In genomic region chr16:18782697-18783429, GRCh38 we compare ENCODE assay signal across 16 cellular contexts. TPM values are rescaled to one million over a fixed set of nuclear protein-coding genes. Genes with fewer than 3 reads are reported as not detected.
DNase-seq lines count a peak whose midpoint lies in the region; ATAC-seq, FAIRE-seq and TF ChIP-seq lines count a peak whose summit lies in the region.
"Had no signal": no experiment of that assay in that cellular context is flagged by ENCODE, and none has a peak within 500 bp of the region (broad histone marks: within the 10 kb centered on the region; RNA-seq: fewer than 3 reads in every experiment).

No MANE protein-coding gene starts in this region.

- WGBS in upper lobe of left lung, 2 donors = 87 to 90% methylated on average over 8 of the region's 8 CpGs

- TF ChIP-seq CTCF in OCI-LY3 (IDR thresholded peaks at IDR 0.05; ENCODE audit: low read depth, low read length) (no peak), astrocyte (IDR thresholded peaks at IDR 0.05; ENCODE audit: insufficient read depth, low read depth, low read length) (no peak), upper lobe of left lung (IDR thresholded peaks at IDR 0.05) (no peak)

- no peak for TF ChIP-seq EP300 in upper lobe of left lung (IDR thresholded peaks at IDR 0.05)

- H3K9me3 Mint-ChIP-seq in activated CD8-positive, alpha-beta memory T cell treated with anti-CD3 and anti-CD28 coated beads, Interleukin-2, amount 10 ng/mL, durations not matched to agents 7 days and 5 days (ENCODE audit: low read depth) = no peaks in the 10 kb centered on the region
- no peaks in the 10 kb centered on the region for H3K9me3 Mint-ChIP-seq in astrocyte (ENCODE audit: unreplicated experiment)
- H3K9me3 Mint-ChIP-seq in stimulated activated effector memory CD8-positive, alpha-beta T cell treated with anti-CD3 and anti-CD28 coated beads, Interleukin-12 subunit alpha, Interleukin-12 subunit beta, amount 100 ng/mL, for 72 hours = no peaks in the 10 kb centered on the region
- H3K9me3 Mint-ChIP-seq: stimulated activated memory B cell treated with anti-CD40 and anti-IgM and Interleukin-4, amounts not matched to agents 10 μg/mL and 1 μg/mL and 100 μg/mL, for 72 hours had no signal

- H3K4me1 ChIP-seq in OCI-LY3 (ENCODE audit: low read length) = peaks cover 50% of the 10 kb centered on the region
- peaks cover 7% of the 10 kb centered on the region for H3K4me1 ChIP-seq in astrocyte (ENCODE audit: insufficient read depth, low read length)
- H3K4me1 ChIP-seq in upper lobe of left lung = peaks cover 28 to 40% (median 29%) of the 10 kb centered on the region in 4 donors

- H3K4me3 ChIP-seq in OCI-LY3 (ENCODE audit: low read length) = no peak overlapping the region
- no peak overlapping the region for H3K4me3 ChIP-seq in astrocyte (ENCODE audit: insufficient read depth, low read depth, low read length)
- no peak overlapping the region for H3K4me3 ChIP-seq in upper lobe of left lung

- H3K4me1 Mint-ChIP-seq in activated CD8-positive, alpha-beta memory T cell treated with anti-CD3 and anti-CD28 coated beads, Interleukin-2, amount 10 ng/mL, durations not matched to agents 7 days and 5 days = peaks cover 50% of the 10 kb centered on the region
- H3K4me1 Mint-ChIP-seq in astrocyte (ENCODE audit: low read depth, unreplicated experiment) = peaks cover 26% of the 10 kb centered on the region
- peaks cover 45% of the 10 kb centered on the region for H3K4me1 Mint-ChIP-seq in stimulated activated effector memory CD8-positive, alpha-beta T cell treated with anti-CD3 and anti-CD28 coated beads, Interleukin-12 subunit alpha, Interleukin-12 subunit beta, amount 100 ng/mL, for 72 hours

- no peak for DNase-seq in activated CD8-positive, alpha-beta memory T cell treated with anti-CD3 and anti-CD28 coated beads, Interleukin-2, amount 10 ng/mL, durations not matched to agents 7 days and 5 days
- no peak for DNase-seq in activated CD8-positive, alpha-beta memory T cell treated with anti-CD3 and anti-CD28 coated beads for 24 hours
- DNase-seq in astrocyte (ENCODE audit: low read depth) (no peak), upper lobe of left lung (no peak), cerebellar cortex (ENCODE audit: low spot score) (no peak), NCI-H345 treated with DMSO at 0.1 percent for 48 hours (lab: John Stamatoyannopoulos, UW; ENCODE audit: unreplicated experiment) (no peak)
- DNase-seq in stimulated activated effector memory CD8-positive, alpha-beta T cell treated with anti-CD3 and anti-CD28 coated beads, Interleukin-12 subunit alpha, Interleukin-12 subunit beta, amount 100 ng/mL, for 72 hours (ENCODE audit: low spot score in 2 of 2) = no peak
- DNase-seq: activated CD8-positive, alpha-beta memory T cell treated with anti-CD3 and anti-CD28 coated beads, Interleukin-2, amount 50 U/mL, for 48 hours; amniotic stem cell; foreskin melanocyte; KG1; NCI-H1092 treated with DMSO at 0.1 percent for 48 hours; NCI-H69; PC-3 had no signal

- no peak overlapping the region; the same call in 1 of the 2 replicates for H3K4me2 ChIP-seq in OCI-LY3 (ENCODE audit: low read length)
- H3K4me2 ChIP-seq in astrocyte (ENCODE audit: low read length) = no peak overlapping the region

- peaks cover 53% of the 10 kb centered on the region for H3K79me2 ChIP-seq in OCI-LY3 (ENCODE audit: low read length)
- peaks cover 56% of the 10 kb centered on the region for H3K79me2 ChIP-seq in astrocyte (ENCODE audit: insufficient read depth, low read length)

- H3K36me3 Mint-ChIP-seq in activated CD8-positive, alpha-beta memory T cell treated with anti-CD3 and anti-CD28 coated beads, Interleukin-2, amount 10 ng/mL, durations not matched to agents 7 days and 5 days = peaks cover 54% of the 10 kb centered on the region
- peaks cover 13% of the 10 kb centered on the region for H3K36me3 Mint-ChIP-seq in astrocyte (ENCODE audit: low read depth, unreplicated experiment)
- peaks cover 82% of the 10 kb centered on the region for H3K36me3 Mint-ChIP-seq in stimulated activated effector memory CD8-positive, alpha-beta T cell treated with anti-CD3 and anti-CD28 coated beads, Interleukin-12 subunit alpha, Interleukin-12 subunit beta, amount 100 ng/mL, for 72 hours

- H3K9ac ChIP-seq in OCI-LY3 (ENCODE audit: low read length) (no peak overlapping the region), astrocyte (ENCODE audit: low read length) (no peak overlapping the region)

- no peak for TF ChIP-seq POLR2A in upper lobe of left lung (IDR thresholded peaks at IDR 0.05)

- peaks cover 54% of the 10 kb centered on the region for H4K20me1 ChIP-seq in OCI-LY3 (ENCODE audit: insufficient read depth, low read length)
- peaks cover 67% of the 10 kb centered on the region for H4K20me1 ChIP-seq in astrocyte (ENCODE audit: insufficient read depth, low read length)

- peaks cover 49% of the 10 kb centered on the region for H3K36me3 ChIP-seq in OCI-LY3 (replicated peaks; ENCODE audit: low read depth, low read length)
- peaks cover 45% of the 10 kb centered on the region for H3K36me3 ChIP-seq in astrocyte (ENCODE audit: insufficient read depth, low read length)
- peaks cover 12 to 57% (median 49%) of the 10 kb centered on the region in 4 donors for H3K36me3 ChIP-seq in upper lobe of left lung

- ATAC-seq in activated CD8-positive, alpha-beta memory T cell treated with anti-CD3 and anti-CD28 coated beads, Interleukin-2, amount 10 ng/mL, durations not matched to agents 7 days and 5 days = peak; percentile 25
- ATAC-seq in stimulated activated effector memory CD8-positive, alpha-beta T cell treated with anti-CD3 and anti-CD28 coated beads, Interleukin-12 subunit alpha, Interleukin-12 subunit beta, amount 100 ng/mL, for 72 hours = peak; percentile 79
- no peak for ATAC-seq in upper lobe of left lung (ENCODE audit: low FRiP score in 2 of 2)
- ATAC-seq: PC-3; stimulated activated memory B cell treated with anti-CD40 and anti-IgM and Interleukin-4, amounts not matched to agents 10 μg/mL and 1 μg/mL and 100 μg/mL, for 72 hours had no signal

- H3K27ac Mint-ChIP-seq in activated CD8-positive, alpha-beta memory T cell treated with anti-CD3 and anti-CD28 coated beads, Interleukin-2, amount 10 ng/mL, durations not matched to agents 7 days and 5 days = peak overlapping the region; percentile 70
- no peak overlapping the region for H3K27ac Mint-ChIP-seq in astrocyte (ENCODE audit: unreplicated experiment)
- peak overlapping the region; percentile 79 for H3K27ac Mint-ChIP-seq in stimulated activated effector memory CD8-positive, alpha-beta T cell treated with anti-CD3 and anti-CD28 coated beads, Interleukin-12 subunit alpha, Interleukin-12 subunit beta, amount 100 ng/mL, for 72 hours
- H3K27ac Mint-ChIP-seq: stimulated activated memory B cell treated with anti-CD40 and anti-IgM and Interleukin-4, amounts not matched to agents 10 μg/mL and 1 μg/mL and 100 μg/mL, for 72 hours had no signal

- H3K27ac ChIP-seq in OCI-LY3 (ENCODE audit: low read length) (peak overlapping the region; percentile 77), astrocyte (ENCODE audit: low read depth, low read length) (no peak overlapping the region), upper lobe of left lung (no peak overlapping the region)

- no peaks in the 10 kb centered on the region for H3K27me3 Mint-ChIP-seq in activated CD8-positive, alpha-beta memory T cell treated with anti-CD3 and anti-CD28 coated beads, Interleukin-2, amount 10 ng/mL, durations not matched to agents 7 days and 5 days
- no peaks in the 10 kb centered on the region for H3K27me3 Mint-ChIP-seq in astrocyte (ENCODE audit: low read depth, unreplicated experiment)
- H3K27me3 Mint-ChIP-seq: stimulated activated memory B cell treated with anti-CD40 and anti-IgM and Interleukin-4, amounts not matched to agents 10 μg/mL and 1 μg/mL and 100 μg/mL, for 72 hours had no signal

- H3K9me3 ChIP-seq in OCI-LY3 (ENCODE audit: insufficient read depth, low read length) (no peaks in the 10 kb centered on the region), astrocyte (ENCODE audit: insufficient read depth, low read depth, low read length) (no peaks in the 10 kb centered on the region), upper lobe of left lung (no peaks in the 10 kb centered on the region)

- CTCF ChIA-PET in activated CD8-positive, alpha-beta memory T cell treated with anti-CD3 and anti-CD28 coated beads, Interleukin-2, amount 10 ng/mL, durations not matched to agents 7 days and 5 days (lab: Charles Lee) = interaction anchor here (12.4 kb wide), 1 partner anchor 19 kb away, joined by 126 read pairs; the partner anchor contains the start of gene ARL6IP1

- no peak for FAIRE-seq in astrocyte (lab: Jason Lieb, UNC)

- H3K27me3 ChIP-seq in OCI-LY3 (ENCODE audit: low read depth, low read length) = no peaks in the 10 kb centered on the region
- H3K27me3 ChIP-seq in astrocyte (ENCODE audit: insufficient read depth, low read length) = no peaks in the 10 kb centered on the region
- H3K27me3 ChIP-seq in upper lobe of left lung = no peaks in the 10 kb centered on the region

- no peak overlapping the region for H2AFZ ChIP-seq in OCI-LY3 (ENCODE audit: low read depth, low read length)
- H2AFZ ChIP-seq in astrocyte (ENCODE audit: low read depth, low read length) = no peak overlapping the region

- no peak overlapping the region for H3K4me3 Mint-ChIP-seq in activated CD8-positive, alpha-beta memory T cell treated with anti-CD3 and anti-CD28 coated beads, Interleukin-2, amount 10 ng/mL, durations not matched to agents 7 days and 5 days
- peak overlapping the region; percentile 21 for H3K4me3 Mint-ChIP-seq in astrocyte (ENCODE audit: unreplicated experiment)
- peak overlapping the region; percentile 97 for H3K4me3 Mint-ChIP-seq in stimulated activated effector memory CD8-positive, alpha-beta T cell treated with anti-CD3 and anti-CD28 coated beads, Interleukin-12 subunit alpha, Interleukin-12 subunit beta, amount 100 ng/mL, for 72 hours
- H3K4me3 Mint-ChIP-seq: stimulated activated memory B cell treated with anti-CD40 and anti-IgM and Interleukin-4, amounts not matched to agents 10 μg/mL and 1 μg/mL and 100 μg/mL, for 72 hours had no signal

RNA-seq across cellular contexts. Expression of gene RPS15A, which starts 7.3 kb away (rescaled TPM):
- total RNA-seq in activated CD8-positive, alpha-beta memory T cell treated with anti-CD3 and anti-CD28 coated beads, Interleukin-2, amount 10 ng/mL, durations not matched to agents 7 days and 5 days = 1,000 to 10,000 TPM; 1,517 to 1,668 TPM
- total RNA-seq in astrocyte = 958 and 1,036 TPM in 2 replicates
- 1,000 to 10,000 TPM in 2 of 6 donors, 100 to 1,000 TPM in 4; 195 to 1,334 (median 859) TPM for total RNA-seq in upper lobe of left lung

RNA-seq across cellular contexts. Expression of gene ARL6IP1, which starts 18.5 kb away (rescaled TPM):
- total RNA-seq in activated CD8-positive, alpha-beta memory T cell treated with anti-CD3 and anti-CD28 coated beads, Interleukin-2, amount 10 ng/mL, durations not matched to agents 7 days and 5 days = 100 to 1,000 TPM; 194 to 207 TPM
- total RNA-seq in astrocyte = 114 and 128 TPM in 2 replicates
- total RNA-seq in upper lobe of left lung = 100 to 1,000 TPM in 3 of 6 donors, 10 to 100 TPM in 3; 37.7 to 172 (median 105) TPM

Comparison
In these comparisons a context has a peak if more than half of its experiments do, and no peak if none do; other contexts are left out.
1. ATAC-seq: peak in activated CD8-positive, alpha-beta memory T cell treated with anti-CD3 and anti-CD28 coated beads, Interleukin-2, amount 10 ng/mL, durations not matched to agents 7 days and 5 days (single experiment) and stimulated activated effector memory CD8-positive, alpha-beta T cell treated with anti-CD3 and anti-CD28 coated beads, Interleukin-12 subunit alpha, Interleukin-12 subunit beta, amount 100 ng/mL, for 72 hours (single experiment); none in upper lobe of left lung (0 of 2).